ENCODE assay signal across 1 cellular context in the genomic region with DNA sequence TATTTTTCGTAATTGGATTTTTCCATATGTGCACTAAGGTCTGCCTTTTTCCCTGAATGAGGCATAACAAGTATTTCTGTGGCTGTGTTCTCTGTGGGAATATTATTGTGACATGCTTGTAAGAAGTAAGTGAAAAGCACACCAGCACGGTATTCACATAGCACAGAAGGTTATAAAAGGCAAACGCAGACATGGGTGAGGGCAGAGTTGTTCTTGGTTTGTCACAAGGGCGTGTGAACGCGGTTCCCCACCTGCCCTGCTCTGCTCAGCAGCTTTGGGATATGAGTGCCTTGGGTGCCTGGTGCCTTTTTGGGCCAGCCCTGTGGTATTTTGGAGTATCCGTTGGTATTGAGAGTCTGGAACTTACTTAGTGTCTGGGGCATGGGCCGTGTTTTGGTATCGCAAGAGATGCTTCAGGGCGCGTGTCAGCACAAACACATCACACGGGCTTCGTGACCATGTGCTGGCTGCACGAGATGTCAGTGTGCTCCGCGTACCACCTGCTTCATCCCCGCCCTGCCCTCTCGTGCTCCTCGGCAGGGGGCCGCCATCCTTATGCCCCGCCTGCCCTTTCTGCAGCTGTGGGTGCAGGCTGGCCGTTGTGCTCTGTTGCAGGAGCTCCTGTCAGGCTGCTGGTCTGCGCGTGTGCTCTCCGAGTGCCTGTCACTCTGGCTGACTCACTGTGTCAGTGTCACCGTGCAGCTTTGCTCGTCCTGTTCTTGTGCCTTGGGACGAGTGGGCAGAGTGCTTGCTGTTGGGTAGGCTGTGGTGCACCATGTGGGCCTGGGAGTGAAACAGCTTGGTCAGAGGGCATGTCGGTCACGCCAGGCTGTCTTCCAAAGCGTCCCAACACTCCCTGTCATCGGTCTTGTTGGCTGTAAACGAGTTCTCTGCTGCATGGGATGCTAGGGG.
TF ChIP-seq lines count a peak whose summit lies in the region.

No MANE protein-coding gene starts in this region.

TF ChIP-seq in GM23338, 12 proteins besides CTCF, POLR2A, EP300 and RAD21 (continued from another document):
- TF ChIP-seq, protein P1, sequence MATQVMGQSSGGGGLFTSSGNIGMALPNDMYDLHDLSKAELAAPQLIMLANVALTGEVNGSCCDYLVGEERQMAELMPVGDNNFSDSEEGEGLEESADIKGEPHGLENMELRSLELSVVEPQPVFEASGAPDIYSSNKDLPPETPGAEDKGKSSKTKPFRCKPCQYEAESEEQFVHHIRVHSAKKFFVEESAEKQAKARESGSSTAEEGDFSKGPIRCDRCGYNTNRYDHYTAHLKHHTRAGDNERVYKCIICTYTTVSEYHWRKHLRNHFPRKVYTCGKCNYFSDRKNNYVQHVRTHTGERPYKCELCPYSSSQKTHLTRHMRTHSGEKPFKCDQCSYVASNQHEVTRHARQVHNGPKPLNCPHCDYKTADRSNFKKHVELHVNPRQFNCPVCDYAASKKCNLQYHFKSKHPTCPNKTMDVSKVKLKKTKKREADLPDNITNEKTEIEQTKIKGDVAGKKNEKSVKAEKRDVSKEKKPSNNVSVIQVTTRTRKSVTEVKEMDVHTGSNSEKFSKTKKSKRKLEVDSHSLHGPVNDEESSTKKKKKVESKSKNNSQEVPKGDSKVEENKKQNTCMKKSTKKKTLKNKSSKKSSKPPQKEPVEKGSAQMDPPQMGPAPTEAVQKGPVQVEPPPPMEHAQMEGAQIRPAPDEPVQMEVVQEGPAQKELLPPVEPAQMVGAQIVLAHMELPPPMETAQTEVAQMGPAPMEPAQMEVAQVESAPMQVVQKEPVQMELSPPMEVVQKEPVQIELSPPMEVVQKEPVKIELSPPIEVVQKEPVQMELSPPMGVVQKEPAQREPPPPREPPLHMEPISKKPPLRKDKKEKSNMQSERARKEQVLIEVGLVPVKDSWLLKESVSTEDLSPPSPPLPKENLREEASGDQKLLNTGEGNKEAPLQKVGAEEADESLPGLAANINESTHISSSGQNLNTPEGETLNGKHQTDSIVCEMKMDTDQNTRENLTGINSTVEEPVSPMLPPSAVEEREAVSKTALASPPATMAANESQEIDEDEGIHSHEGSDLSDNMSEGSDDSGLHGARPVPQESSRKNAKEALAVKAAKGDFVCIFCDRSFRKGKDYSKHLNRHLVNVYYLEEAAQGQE (IDR thresholded peaks at IDR 0.05; ENCODE audit: unreplicated experiment) = no peak
- no peak for TF ChIP-seq EZH2 (IDR thresholded peaks at IDR 0.05; ENCODE audit: low read depth, unreplicated experiment)
- TF ChIP-seq, protein P2, sequence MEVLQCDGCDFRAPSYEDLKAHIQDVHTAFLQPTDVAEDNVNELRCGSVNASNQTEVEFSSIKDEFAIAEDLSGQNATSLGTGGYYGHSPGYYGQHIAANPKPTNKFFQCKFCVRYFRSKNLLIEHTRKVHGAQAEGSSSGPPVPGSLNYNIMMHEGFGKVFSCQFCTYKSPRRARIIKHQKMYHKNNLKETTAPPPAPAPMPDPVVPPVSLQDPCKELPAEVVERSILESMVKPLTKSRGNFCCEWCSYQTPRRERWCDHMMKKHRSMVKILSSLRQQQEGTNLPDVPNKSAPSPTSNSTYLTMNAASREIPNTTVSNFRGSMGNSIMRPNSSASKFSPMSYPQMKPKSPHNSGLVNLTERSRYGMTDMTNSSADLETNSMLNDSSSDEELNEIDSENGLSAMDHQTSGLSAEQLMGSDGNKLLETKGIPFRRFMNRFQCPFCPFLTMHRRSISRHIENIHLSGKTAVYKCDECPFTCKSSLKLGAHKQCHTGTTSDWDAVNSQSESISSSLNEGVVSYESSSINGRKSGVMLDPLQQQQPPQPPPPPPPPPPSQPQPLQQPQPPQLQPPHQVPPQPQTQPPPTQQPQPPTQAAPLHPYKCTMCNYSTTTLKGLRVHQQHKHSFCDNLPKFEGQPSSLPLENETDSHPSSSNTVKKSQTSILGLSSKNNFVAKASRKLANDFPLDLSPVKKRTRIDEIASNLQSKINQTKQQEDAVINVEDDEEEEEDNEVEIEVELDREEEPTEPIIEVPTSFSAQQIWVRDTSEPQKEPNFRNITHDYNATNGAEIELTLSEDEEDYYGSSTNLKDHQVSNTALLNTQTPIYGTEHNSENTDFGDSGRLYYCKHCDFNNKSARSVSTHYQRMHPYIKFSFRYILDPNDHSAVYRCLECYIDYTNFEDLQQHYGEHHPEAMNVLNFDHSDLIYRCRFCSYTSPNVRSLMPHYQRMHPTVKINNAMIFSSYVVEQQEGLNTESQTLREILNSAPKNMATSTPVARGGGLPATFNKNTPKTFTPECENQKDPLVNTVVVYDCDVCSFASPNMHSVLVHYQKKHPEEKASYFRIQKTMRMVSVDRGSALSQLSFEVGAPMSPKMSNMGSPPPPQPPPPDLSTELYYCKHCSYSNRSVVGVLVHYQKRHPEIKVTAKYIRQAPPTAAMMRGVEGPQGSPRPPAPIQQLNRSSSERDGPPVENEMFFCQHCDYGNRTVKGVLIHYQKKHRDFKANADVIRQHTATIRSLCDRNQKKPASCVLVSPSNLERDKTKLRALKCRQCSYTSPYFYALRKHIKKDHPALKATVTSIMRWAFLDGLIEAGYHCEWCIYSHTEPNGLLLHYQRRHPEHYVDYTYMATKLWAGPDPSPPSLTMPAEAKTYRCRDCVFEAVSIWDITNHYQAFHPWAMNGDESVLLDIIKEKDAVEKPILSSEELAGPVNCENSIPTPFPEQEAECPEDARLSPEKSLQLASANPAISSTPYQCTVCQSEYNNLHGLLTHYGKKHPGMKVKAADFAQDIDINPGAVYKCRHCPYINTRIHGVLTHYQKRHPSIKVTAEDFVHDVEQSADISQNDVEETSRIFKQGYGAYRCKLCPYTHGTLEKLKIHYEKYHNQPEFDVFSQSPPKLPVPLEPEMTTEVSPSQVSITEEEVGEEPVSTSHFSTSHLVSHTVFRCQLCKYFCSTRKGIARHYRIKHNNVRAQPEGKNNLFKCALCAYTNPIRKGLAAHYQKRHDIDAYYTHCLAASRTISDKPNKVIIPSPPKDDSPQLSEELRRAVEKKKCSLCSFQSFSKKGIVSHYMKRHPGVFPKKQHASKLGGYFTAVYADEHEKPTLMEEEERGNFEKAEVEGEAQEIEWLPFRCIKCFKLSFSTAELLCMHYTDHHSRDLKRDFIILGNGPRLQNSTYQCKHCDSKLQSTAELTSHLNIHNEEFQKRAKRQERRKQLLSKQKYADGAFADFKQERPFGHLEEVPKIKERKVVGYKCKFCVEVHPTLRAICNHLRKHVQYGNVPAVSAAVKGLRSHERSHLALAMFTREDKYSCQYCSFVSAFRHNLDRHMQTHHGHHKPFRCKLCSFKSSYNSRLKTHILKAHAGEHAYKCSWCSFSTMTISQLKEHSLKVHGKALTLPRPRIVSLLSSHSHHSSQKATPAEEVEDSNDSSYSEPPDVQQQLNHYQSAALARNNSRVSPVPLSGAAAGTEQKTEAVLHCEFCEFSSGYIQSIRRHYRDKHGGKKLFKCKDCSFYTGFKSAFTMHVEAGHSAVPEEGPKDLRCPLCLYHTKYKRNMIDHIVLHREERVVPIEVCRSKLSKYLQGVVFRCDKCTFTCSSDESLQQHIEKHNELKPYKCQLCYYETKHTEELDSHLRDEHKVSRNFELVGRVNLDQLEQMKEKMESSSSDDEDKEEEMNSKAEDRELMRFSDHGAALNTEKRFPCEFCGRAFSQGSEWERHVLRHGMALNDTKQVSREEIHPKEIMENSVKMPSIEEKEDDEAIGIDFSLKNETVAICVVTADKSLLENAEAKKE (CRISPR knock-in tag; IDR thresholded peaks at IDR 0.05) = no peak
- TF ChIP-seq STAT1 (IDR thresholded peaks at IDR 0.05; ENCODE audit: unreplicated experiment) = no peak
- TF ChIP-seq CREB1 (CRISPR knock-in tag; IDR thresholded peaks at IDR 0.05; ENCODE audit: low read depth) = no peak
